8 cellular contexts compared by ENCODE assay signal in genomic region chrX:34656842-34657780, GRCh38. TPM values are rescaled to one million over a fixed set of nuclear protein-coding genes. Genes with fewer than 3 reads are reported as not detected.
DNase-seq lines count a peak whose midpoint lies in the region; ATAC-seq and TF ChIP-seq lines count a peak whose summit lies in the region.

Gene TMEM47 (minus strand): TSS chrX:34657285. CDS start chrX:34657029, 256 bp downstream.

- H3K27me3 ChIP-seq in MG63 (no peaks in the 10 kb centered on the region), ovary (no peaks in the 10 kb centered on the region)

- WGBS in ovary, 3 donors: 23 to 37% (median 30%) methylated on average over 98 to 103 of the region's 103 CpGs

- peak; percentile 75 for TF ChIP-seq POLR2A in ovary (IDR thresholded peaks at IDR 0.05)

- H3K4me1 ChIP-seq in ovary (ENCODE audit: insufficient read depth): no peaks in the 10 kb centered on the region

- intact Hi-C loops in activated T-helper 2 cell treated with anti-CD3 and anti-CD28 coated beads, Interferon-gamma antibody, Interleukin-2, Interleukin-4, amounts not matched to agents 10 μg/mL and 5 μg/mL and 100 μg/mL, durations not matched to agents 14 hours and 24 hours and 36 hours (cut with micrococcal nuclease): no loop called here
- intact Hi-C loops in head of caudate nucleus (cut with DNase I): no loop called here
- intact Hi-C loops in ovary (cut with DNase I): no loop called here

- ATAC-seq in GM18520 (IDR thresholded peaks at IDR 0.05; ENCODE audit: unreplicated experiment) (no peak), GM21360 (IDR thresholded peaks at IDR 0.05; ENCODE audit: unreplicated experiment) (no peak)

- H3K4me3 Mint-ChIP-seq in activated T-helper 2 cell treated with anti-CD3 and anti-CD28 coated beads, Interferon-gamma antibody, Interleukin-2, Interleukin-4, amounts not matched to agents 10 μg/mL and 5 μg/mL and 100 μg/mL, durations not matched to agents 14 hours and 24 hours and 36 hours (ENCODE audit: low read depth): peak within 1 kb of the TSS; percentile 61

- H3K27me3 Mint-ChIP-seq in activated T-helper 2 cell treated with anti-CD3 and anti-CD28 coated beads, Interferon-gamma antibody, Interleukin-2, Interleukin-4, amounts not matched to agents 10 μg/mL and 5 μg/mL and 100 μg/mL, durations not matched to agents 14 hours and 24 hours and 36 hours (ENCODE audit: low read depth): peaks cover 18% of the 10 kb centered on the region

- no peak within 1 kb of the TSS for H3K27ac Mint-ChIP-seq in activated T-helper 2 cell treated with anti-CD3 and anti-CD28 coated beads, Interferon-gamma antibody, Interleukin-2, Interleukin-4, amounts not matched to agents 10 μg/mL and 5 μg/mL and 100 μg/mL, durations not matched to agents 14 hours and 24 hours and 36 hours

- DNase-seq in EH (ENCODE audit: low read depth) (peak; percentile 82), MG63 (peak; percentile 77), head of caudate nucleus (peak; percentile 22 to 85 (median 71)), ovary (peak; percentile 67 to 79 (median 74))
- DNase-seq in activated T-helper 2 cell treated with anti-CD3 and anti-CD28 coated beads, Interferon-gamma antibody, Interleukin-2, Interleukin-4, amounts not matched to agents 10 μg/mL and 5 μg/mL and 100 μg/mL, durations not matched to agents 14 hours and 24 hours and 36 hours (ENCODE audit: low spot score): peak; percentile 8
- no peak for DNase-seq in activated naive CD4-positive, alpha-beta T cell treated with anti-CD3 and anti-CD28 coated beads, Interleukin-2, amount 50 U/mL, for 16 hours

- no peak for TF ChIP-seq EP300 in ovary (IDR thresholded peaks at IDR 0.05)

- H3K36me3 ChIP-seq in MG63 (no peaks in the 10 kb centered on the region), ovary (no peaks in the 10 kb centered on the region)

- H3K36me3 Mint-ChIP-seq in activated T-helper 2 cell treated with anti-CD3 and anti-CD28 coated beads, Interferon-gamma antibody, Interleukin-2, Interleukin-4, amounts not matched to agents 10 μg/mL and 5 μg/mL and 100 μg/mL, durations not matched to agents 14 hours and 24 hours and 36 hours (ENCODE audit: low read depth): no peaks in the 10 kb centered on the region

- H3K4me3 ChIP-seq in MG63 (peak within 1 kb of the TSS; percentile 58), ovary (peak within 1 kb of the TSS; percentile 73)

- H3K9me3 Mint-ChIP-seq in activated T-helper 2 cell treated with anti-CD3 and anti-CD28 coated beads, Interferon-gamma antibody, Interleukin-2, Interleukin-4, amounts not matched to agents 10 μg/mL and 5 μg/mL and 100 μg/mL, durations not matched to agents 14 hours and 24 hours and 36 hours: no peaks in the 10 kb centered on the region

- H3K4me1 Mint-ChIP-seq in activated T-helper 2 cell treated with anti-CD3 and anti-CD28 coated beads, Interferon-gamma antibody, Interleukin-2, Interleukin-4, amounts not matched to agents 10 μg/mL and 5 μg/mL and 100 μg/mL, durations not matched to agents 14 hours and 24 hours and 36 hours (ENCODE audit: low read depth): peaks cover 8% of the 10 kb centered on the region

- TF ChIP-seq CTCF in ovary (IDR thresholded peaks at IDR 0.05): peak in 1 of 3 donors; percentile 16

- H3K27ac ChIP-seq in ovary: peak within 1 kb of the TSS; percentile 52 to 57

- no peaks in the 10 kb centered on the region for H3K9me3 ChIP-seq in MG63
- H3K9me3 ChIP-seq in ovary: no peaks in the 10 kb centered on the region

RNA-seq across cellular contexts. Expression of gene TMEM47, which starts in this region (rescaled TPM):
- total RNA-seq in MG63 (2014; rRNA removed; shearing (Covaris generic); ENCODE audit: low replicate concordance): 4.3 and 5.7 TPM in 2 replicates
- not detected in 2 replicates for total RNA-seq in activated T-helper 2 cell treated with anti-CD3 and anti-CD28 coated beads, Interferon-gamma antibody, Interleukin-2, Interleukin-4, amounts not matched to agents 10 μg/mL and 5 μg/mL and 100 μg/mL, durations not matched to agents 14 hours and 24 hours and 36 hours
- total RNA-seq in ovary: 10 to 100 TPM; 20.8 to 42.0 (median 28.0) TPM
- polyA plus RNA-seq in ovary: 10 to 100 TPM; 15.4 to 49.2 TPM

Comparison
In these comparisons a context has a peak if more than half of its experiments do, and no peak if none do; other contexts are left out.
1. Peak in DNase-seq in activated T-helper 2 cell treated with anti-CD3 and anti-CD28 coated beads, Interferon-gamma antibody, Interleukin-2, Interleukin-4, amounts not matched to agents 10 μg/mL and 5 μg/mL and 100 μg/mL, durations not matched to agents 14 hours and 24 hours and 36 hours; RNA of the gene not detected or under 1 TPM.